Comparison of ENCODE assay signal across 13 cellular contexts in the genomic region with DNA sequence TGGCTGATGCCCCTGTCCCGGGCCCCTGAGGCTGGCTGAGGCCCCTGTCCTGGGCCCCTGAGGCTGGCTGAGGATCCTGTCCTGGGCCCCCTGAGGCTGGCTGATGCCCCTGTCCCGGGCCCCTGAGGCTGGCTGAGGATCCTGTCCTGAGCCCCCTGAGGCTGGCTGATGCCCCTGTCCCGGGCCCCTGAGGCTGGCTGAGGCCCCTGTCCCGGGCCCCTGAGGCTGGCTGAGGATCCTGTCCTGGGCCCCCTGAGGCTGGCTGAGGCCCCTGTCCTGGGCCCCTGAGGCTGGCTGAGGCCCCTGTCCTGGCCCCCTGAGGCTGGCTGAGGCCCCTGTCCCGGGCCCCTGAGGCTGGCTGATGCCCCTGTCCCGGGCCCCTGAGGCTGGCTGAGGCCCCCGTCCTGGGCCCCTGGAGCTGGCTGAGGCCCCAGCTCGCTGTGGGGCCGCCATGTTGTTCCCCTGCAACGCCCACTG. TPM values are rescaled to one million over a fixed set of nuclear protein-coding genes. Genes with fewer than 3 reads are reported as not detected.
DNase-seq lines count a peak whose midpoint lies in the region; ATAC-seq and TF ChIP-seq lines count a peak whose summit lies in the region.
"Not testable (repeated sequence)": the region's sequence is repeated elsewhere in the genome, so short reads cannot be mapped to it uniquely, and the experiment has no call there.
"Had no signal": no experiment of that assay in that cellular context is flagged by ENCODE, and none has a peak within 500 bp of the region (broad histone marks: within the 10 kb centered on the region; RNA-seq: fewer than 3 reads in every experiment).

No MANE protein-coding gene starts in this region.

- H4K8ac ChIP-seq in neuronal stem cell (ENCODE audit: low read depth, low read length) = not testable (repeated sequence)

- intact Hi-C loops in left lung (cut with DNase I); sciatic nerve (cut with DNase I); upper lobe of right lung (cut with DNase I): not testable (repeated sequence)

- TF ChIP-seq CTCF in chondrocyte (IDR thresholded peaks at IDR 0.05); left lung (IDR thresholded peaks at IDR 0.05); upper lobe of right lung (IDR thresholded peaks at IDR 0.05): not testable (repeated sequence)

- not testable (repeated sequence) for H2BK5ac ChIP-seq in neuronal stem cell (ENCODE audit: low read length)

- DNase-seq in activated T-cell treated with anti-CD3 and anti-CD28 coated beads, Interleukin-2, amount 50 U/mL, for 1 hour = peak; percentile 11
- DNase-seq in chondrocyte (ENCODE audit: low spot score) (peak; percentile 26), islet precursor cell (peak; percentile 4), left lung (peak; percentile 2 to 33), mesenteric fat pad (ENCODE audit: low spot score) (peak; percentile 64), sciatic nerve (ENCODE audit: low spot score) (peak; percentile 33), upper lobe of right lung (peak; percentile 29)
- DNase-seq in neuronal stem cell (ENCODE audit: low spot score) = not testable (repeated sequence)

- H3K23ac ChIP-seq in neuronal stem cell (ENCODE audit: low read depth, low read length, poor library complexity) = peak overlapping the region; percentile 80

- H3K9ac ChIP-seq in neuronal stem cell (ENCODE audit: low read depth, low read length, poor library complexity) = not testable (repeated sequence)

- not testable (repeated sequence) for H3K9me3 ChIP-seq in left lung; neuronal stem cell (replicated peaks in 1 of 2; ENCODE audit: control insufficient read depth in 2 of 2, insufficient read depth in 1 of 2, low read depth in 1 of 2, low read length in 2 of 2); upper lobe of right lung

- H3K4ac ChIP-seq in neuronal stem cell (ENCODE audit: low read length) = not testable (repeated sequence)

- no CpG with 5 or more reads among the region's 10 CpGs for WGBS in neuronal stem cell (ENCODE audit: extremely low coverage in 2 of 2, insufficient read length in 2 of 2, insufficient replicate concordance in 1 of 2), 2 donors

- peak overlapping the region; percentile 89 for H3K14ac ChIP-seq in neuronal stem cell (ENCODE audit: low read length)

- H3K4me1 Mint-ChIP-seq in chondrocyte (ENCODE audit: low read depth) = not testable (repeated sequence)

- H3K4me3 ChIP-seq in left lung; neuronal stem cell (ENCODE audit: low read length in 2 of 2); upper lobe of right lung: not testable (repeated sequence)

- not testable (repeated sequence) for H2AFZ ChIP-seq in neuronal stem cell (ENCODE audit: low read length)

- not testable (repeated sequence) for H2BK15ac ChIP-seq in neuronal stem cell (ENCODE audit: low read length)

- H3K27ac ChIP-seq in left lung; neuronal stem cell (replicated peaks; ENCODE audit: low read length); upper lobe of right lung: not testable (repeated sequence)

- peak overlapping the region; percentile 38 for H3K18ac ChIP-seq in neuronal stem cell (ENCODE audit: low read length)

- H3K4me3 Mint-ChIP-seq in chondrocyte (ENCODE audit: unreplicated experiment) = not testable (repeated sequence)

- H3K27me3 Mint-ChIP-seq in chondrocyte (ENCODE audit: low read depth) = peaks cover 10% of the 10 kb centered on the region

- H3K9me3 Mint-ChIP-seq in chondrocyte (ENCODE audit: low read depth) = not testable (repeated sequence)

- not testable (repeated sequence) for H2BK12ac ChIP-seq in neuronal stem cell (ENCODE audit: low read length)

- not testable (repeated sequence) for H3K79me1 ChIP-seq in neuronal stem cell (ENCODE audit: low read depth, low read length)

- not testable (repeated sequence) for H3K36me3 Mint-ChIP-seq in chondrocyte (ENCODE audit: low read depth)

- not testable (repeated sequence) for H3K4me1 ChIP-seq in left lung; neuronal stem cell (ENCODE audit: control insufficient read depth in 2 of 2, insufficient read depth in 1 of 2, low read depth in 1 of 2, low read length in 2 of 2); upper lobe of right lung

- ATAC-seq in left lung, sciatic nerve, upper lobe of right lung: not testable (repeated sequence)

- H3K36me3 ChIP-seq in left lung; neuronal stem cell (replicated peaks in 1 of 2; ENCODE audit: control insufficient read depth in 2 of 2, insufficient read depth in 2 of 2, low read length in 2 of 2); upper lobe of right lung: not testable (repeated sequence)

- not testable (repeated sequence) for H4K91ac ChIP-seq in neuronal stem cell (ENCODE audit: low read depth, low read length, poor library complexity)

- H3K27me3 ChIP-seq in left lung = peaks cover 0 to 55% of the 10 kb centered on the region in 2 donors
- peaks cover 0 to 26% (median 0%) of the 10 kb centered on the region in 3 experiments for H3K27me3 ChIP-seq in neuronal stem cell (ENCODE audit: control insufficient read depth in 3 of 3, insufficient read depth in 3 of 3, low read depth in 1 of 3, low read length in 3 of 3)
- not testable (repeated sequence) for H3K27me3 ChIP-seq in upper lobe of right lung

- H3K4me2 ChIP-seq in neuronal stem cell (ENCODE audit: insufficient read depth, low read length, poor library complexity, severe bottlenecking) = not testable (repeated sequence)

- not testable (repeated sequence) for H2AK5ac ChIP-seq in neuronal stem cell (ENCODE audit: low read depth, low read length)

- not testable (repeated sequence) for H2BK120ac ChIP-seq in neuronal stem cell (ENCODE audit: low read depth, low read length)

- not testable (repeated sequence) for H3K27ac Mint-ChIP-seq in chondrocyte (ENCODE audit: unreplicated experiment)

RNA-seq across cellular contexts. Expression of gene MUC5AC, which starts 7.1 kb away (rescaled TPM):
- total RNA-seq in chondrocyte = not detected in 3 replicates
- under 1 TPM in 1 of 2 donors, not detected in 1; 0.37 TPM for total RNA-seq in left lung
- not detected for total RNA-seq in mesenteric fat pad
- not detected for polyA plus RNA-seq in neuronal stem cell (2013, experiment 1 of 2)
- not detected for polyA plus RNA-seq in neuronal stem cell (2013, experiment 2 of 2)
- 0.27 TPM for total RNA-seq in sciatic nerve
- not detected for total RNA-seq in upper lobe of right lung
- total RNA-seq: A673; CD4-positive, alpha-beta T cell; CD8-positive, alpha-beta T cell had no signal

RNA-seq across cellular contexts. Expression of gene MUC5B, which starts 58.0 kb away (rescaled TPM):
- total RNA-seq in chondrocyte (not detected in 3 replicates), left lung (10 to 100 TPM in 1 of 2 donors, under 1 TPM in 1; 0.06 to 33.4 TPM), mesenteric fat pad (not detected), sciatic nerve (0.71 TPM), upper lobe of right lung (1.2 TPM)
- 0.01 TPM for polyA plus RNA-seq in neuronal stem cell (2013, experiment 1 of 2)
- polyA plus RNA-seq in neuronal stem cell (2013, experiment 2 of 2) = under 0.01 TPM
- total RNA-seq: A673; Caco-2; CD4-positive, alpha-beta T cell; CD8-positive, alpha-beta T cell had no signal
- polyA plus RNA-seq: AG04450 had no signal
